ENCODE assay signal across 8 cellular contexts in genomic region chr1:153633747-153634665, GRCh38. TPM values are rescaled to one million over a fixed set of nuclear protein-coding genes. Genes with fewer than 3 reads are reported as not detected.
DNase-seq lines count a peak whose midpoint lies in the region; ATAC-seq and TF ChIP-seq lines count a peak whose summit lies in the region.

Gene CHTOP (plus strand): TSS chr1:153634066. CDS start chr1:153636589, 2,523 bp downstream.

- intact Hi-C loops in left cardiac atrium (cut with DNase I), result no loop called here
- intact Hi-C loops in posterior vena cava (cut with DNase I), result no loop called here
- intact Hi-C loops in upper lobe of right lung (cut with DNase I), result no loop called here

- peaks cover 30% of the 10 kb centered on the region for H3K4me1 ChIP-seq in upper lobe of right lung

- peaks cover 23% of the 10 kb centered on the region for H3K4me1 Mint-ChIP-seq in T-helper 1 cell treated with Interleukin-12 subunit alpha and Interleukin-12 subunit beta and Interleukin-4 antibody, amounts not matched to agents 30 μg/mL and 1 μg/mL, for 36 hours (ENCODE audit: low read depth)

- ATAC-seq in HG02884 (IDR thresholded peaks at IDR 0.05; ENCODE audit: unreplicated experiment), result peak; percentile 86
- peak; percentile 94 to 95 for ATAC-seq in left cardiac atrium
- ATAC-seq in upper lobe of right lung, result peak; percentile 96

- peak within 1 kb of the TSS; percentile 100 for H3K27ac Mint-ChIP-seq in T-helper 1 cell treated with Interleukin-12 subunit alpha and Interleukin-12 subunit beta and Interleukin-4 antibody, amounts not matched to agents 30 μg/mL and 1 μg/mL, for 36 hours

- in situ Hi-C loops in GM13977 (cut with MboI; ENCODE audit: low pct_unique_long_range_greater_than_20kb, low sequenced_read_pairs, unreplicated experiment), result no loop called here

- peaks cover 19% of the 10 kb centered on the region for H3K36me3 Mint-ChIP-seq in T-helper 1 cell treated with Interleukin-12 subunit alpha and Interleukin-12 subunit beta and Interleukin-4 antibody, amounts not matched to agents 30 μg/mL and 1 μg/mL, for 36 hours (ENCODE audit: low read depth)

- H3K9me3 Mint-ChIP-seq in T-helper 1 cell treated with Interleukin-12 subunit alpha and Interleukin-12 subunit beta and Interleukin-4 antibody, amounts not matched to agents 30 μg/mL and 1 μg/mL, for 36 hours, result no peaks in the 10 kb centered on the region

- peak within 1 kb of the TSS; percentile 99 for H3K27ac ChIP-seq in upper lobe of right lung

- H3K9me3 ChIP-seq in upper lobe of right lung, result no peaks in the 10 kb centered on the region

- DNase-seq in GM13977 (ENCODE audit: low spot score) (peak; percentile 97), NCI-H1694 (lab: John Stamatoyannopoulos, UW) (peak; percentile 98), amniotic stem cell (lab: John Stamatoyannopoulos, UW) (peak; percentile 94), left cardiac atrium (peak; percentile 97), posterior vena cava (ENCODE audit: low spot score) (peak; percentile 99), upper lobe of right lung (peak; percentile 98)

- TF ChIP-seq CTCF in GM13977 (IDR thresholded peaks at IDR 0.05; ENCODE audit: extremely low read depth, insufficient read depth, missing control alignments), result no peak
- no peak for TF ChIP-seq CTCF in upper lobe of right lung (IDR thresholded peaks at IDR 0.05)

- H3K4me3 ChIP-seq in upper lobe of right lung, result peak within 1 kb of the TSS; percentile 77

- no peaks in the 10 kb centered on the region for H3K27me3 Mint-ChIP-seq in T-helper 1 cell treated with Interleukin-12 subunit alpha and Interleukin-12 subunit beta and Interleukin-4 antibody, amounts not matched to agents 30 μg/mL and 1 μg/mL, for 36 hours (ENCODE audit: low read depth)

- H3K36me3 ChIP-seq in upper lobe of right lung, result peaks cover 31% of the 10 kb centered on the region

- peak within 1 kb of the TSS; percentile 94 for H3K4me3 Mint-ChIP-seq in T-helper 1 cell treated with Interleukin-12 subunit alpha and Interleukin-12 subunit beta and Interleukin-4 antibody, amounts not matched to agents 30 μg/mL and 1 μg/mL, for 36 hours

- no peaks in the 10 kb centered on the region for H3K27me3 ChIP-seq in upper lobe of right lung

RNA-seq across cellular contexts. Expression of gene CHTOP, which starts in this region (rescaled TPM):
- 10 to 100 TPM; 60.1 to 61.9 TPM for total RNA-seq in left cardiac atrium
- total RNA-seq in posterior vena cava, result 10 to 100 TPM; 44.5 to 47.3 TPM
- 63.5 TPM for total RNA-seq in upper lobe of right lung

Comparison
In these comparisons a context has a peak if more than half of its experiments do, and no peak if none do; other contexts are left out.
1. Peak in every context shown above with its lines: DNase-seq, ATAC-seq, H3K4me3 ChIP-seq and H3K27ac ChIP-seq.